In genomic region chr13:44176173-44176572, GRCh38 we compare ENCODE assay signal across 21 cellular contexts.
"Had no signal": no experiment of that assay in that cellular context is flagged by ENCODE, and none has a peak within 500 bp of the region (broad histone marks: within the 10 kb centered on the region; RNA-seq: fewer than 3 reads in every experiment).

No MANE protein-coding gene starts in this region.

- H3K27ac ChIP-seq: colonic mucosa, parathyroid adenoma, prostate gland, suprapubic skin, thyroid gland, upper lobe of left lung, uterus had no signal

- H3K4me1 ChIP-seq: colonic mucosa, parathyroid adenoma, prostate gland had no signal

- H3K27me3 ChIP-seq: colonic mucosa, heart left ventricle, right atrium auricular region, suprapubic skin, thyroid gland, upper lobe of left lung, uterus had no signal

- H2AFZ ChIP-seq: parathyroid adenoma had no signal

- H3K4me3 ChIP-seq: colonic mucosa, heart left ventricle, mucosa of descending colon, prostate gland, right atrium auricular region, suprapubic skin, thyroid gland, upper lobe of left lung, uterus had no signal

- H3K36me3 ChIP-seq: colonic mucosa, heart left ventricle, prostate gland, right atrium auricular region, suprapubic skin, thyroid gland, upper lobe of left lung, uterus had no signal

- H3K36me3 Mint-ChIP-seq: natural killer cell had no signal

- DNase-seq: colonic mucosa; dermis blood vessel endothelial cell; erythroblast; foreskin melanocyte; heart left ventricle; hippocampal formation; left colon; mammary epithelial cell; mucosa of descending colon; natural killer cell; occipital lobe; small intestine; stimulated activated CD4-positive, alpha-beta T cell treated with anti-CD3 and anti-CD28 coated beads, Interleukin-12 subunit alpha, Interleukin-12 subunit beta, amount 100 ng/mL, for 4 hours; stimulated activated naive CD4-positive, alpha-beta T cell treated with Interleukin-2 at 50 U/mL for 16 hours; thyroid gland; upper lobe of left lung; uterus had no signal

- H3K79me2 ChIP-seq: parathyroid adenoma had no signal

- ATAC-seq: heart left ventricle, left colon, mucosa of descending colon, natural killer cell had no signal

- H3K27ac Mint-ChIP-seq: natural killer cell had no signal

- H3K4me1 Mint-ChIP-seq: natural killer cell had no signal

- H3K4me3 Mint-ChIP-seq: natural killer cell had no signal

- H3K9ac ChIP-seq: parathyroid adenoma had no signal

- H3K9me3 ChIP-seq: colonic mucosa, heart left ventricle, mucosa of descending colon, prostate gland, right atrium auricular region, suprapubic skin, thyroid gland, upper lobe of left lung, uterus had no signal

- H3K9me3 Mint-ChIP-seq: natural killer cell had no signal
